22 cellular contexts compared by ENCODE assay signal in the genomic region with DNA sequence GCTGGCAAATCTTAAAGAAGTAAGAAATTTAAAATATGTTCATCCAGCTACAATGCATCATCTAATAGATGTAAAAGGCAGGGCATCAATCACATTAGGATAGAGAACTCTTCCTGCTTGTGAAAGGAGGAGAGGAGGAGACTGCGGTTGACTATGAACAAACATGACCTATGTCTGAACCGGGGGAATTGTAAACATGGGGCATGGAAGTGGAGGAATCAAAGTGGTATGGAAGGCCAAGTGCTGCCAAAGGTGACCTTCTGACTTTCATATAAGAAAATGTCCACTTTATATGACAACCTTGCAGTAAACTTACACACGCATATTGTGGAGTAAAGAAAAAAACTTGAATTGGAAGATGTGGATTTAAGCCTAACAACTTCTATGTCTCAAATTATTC. TPM values are rescaled to one million over a fixed set of nuclear protein-coding genes. Genes with fewer than 3 reads are reported as not detected.
A peak's percentile ranks its signal among the peaks of the same experiment; 100 is the strongest.
DNase-seq lines count a peak whose midpoint lies in the region; ATAC-seq, FAIRE-seq and TF ChIP-seq lines count a peak whose summit lies in the region.
"Had no signal": no experiment of that assay in that cellular context is flagged by ENCODE, and none has a peak within 500 bp of the region (broad histone marks: within the 10 kb centered on the region; RNA-seq: fewer than 3 reads in every experiment).

No MANE protein-coding gene starts in this region.

- H3K9me3 Mint-ChIP-seq in glutamatergic neuron (ENCODE audit: unreplicated experiment), result peaks cover 1% of the 10 kb centered on the region
- H3K9me3 Mint-ChIP-seq: GM23338 had no signal

- H3K27ac Mint-ChIP-seq in glutamatergic neuron (ENCODE audit: unreplicated experiment), result no peak overlapping the region
- H3K27ac Mint-ChIP-seq: B cell, GM23338 had no signal

- H3K4me2 ChIP-seq in HepG2 (ENCODE audit: low read depth, low read length) (no peak overlapping the region), PC-3 (ENCODE audit: low read length) (no peak overlapping the region)
- H3K4me2 ChIP-seq: GM23338 had no signal

- H3K27me3 Mint-ChIP-seq in glutamatergic neuron (ENCODE audit: unreplicated experiment), result no peaks in the 10 kb centered on the region
- H3K27me3 Mint-ChIP-seq: B cell had no signal

- H3K27ac ChIP-seq in HepG2 (ENCODE audit: extremely low read length, insufficient read depth, low read length) (no peak overlapping the region), right lobe of liver (no peak overlapping the region), PC-3 (ENCODE audit: low read length) (no peak overlapping the region)
- H3K27ac ChIP-seq: HL-60 had no signal

- H3K36me3 ChIP-seq in HepG2 (replicated peaks in 1 of 2; ENCODE audit: control insufficient read depth in 1 of 2, insufficient read depth in 2 of 2, low read length in 2 of 2), result no peaks in the 10 kb centered on the region
- no peaks in the 10 kb centered on the region for H3K36me3 ChIP-seq in right lobe of liver
- no peaks in the 10 kb centered on the region for H3K36me3 ChIP-seq in PC-3 (ENCODE audit: low read depth, low read length)

- H4K20me1 ChIP-seq in HepG2 (ENCODE audit: insufficient read depth, low read length), result no peaks in the 10 kb centered on the region
- no peaks in the 10 kb centered on the region for H4K20me1 ChIP-seq in PC-3 (ENCODE audit: low read length)

- in situ Hi-C loops in HepG2 (cut with HindIII; ENCODE audit: extremely low pct_ligation_motif_present, low pct_unique_long_range_greater_than_20kb), result no loop called here

- intact Hi-C loops in HepG2 (cut with micrococcal nuclease; ENCODE audit: unreplicated experiment) (no loop called here), right lobe of liver (cut with DNase I) (no loop called here), PC-3 (cut with micrococcal nuclease) (no loop called here)

- TF ChIP-seq POLR2A in HepG2 (IDR thresholded peaks at IDR 0.05; ENCODE audit: insufficient read depth in 1 of 2, low read depth in 2 of 2, low read length in 2 of 2) (no peak), right lobe of liver (IDR thresholded peaks at IDR 0.05) (no peak)

- no peaks in the 10 kb centered on the region for H3K9me2 ChIP-seq in PC-3 (replicated peaks; ENCODE audit: low read length)

- H3K27me3 ChIP-seq in HepG2 (ENCODE audit: control insufficient read depth in 1 of 2, insufficient read depth in 2 of 2, low read length in 2 of 2), result no peaks in the 10 kb centered on the region
- no peaks in the 10 kb centered on the region for H3K27me3 ChIP-seq in right lobe of liver
- no peaks in the 10 kb centered on the region for H3K27me3 ChIP-seq in PC-3 (ENCODE audit: low read length)

- H2AFZ ChIP-seq in HepG2 (ENCODE audit: low read length), result no peak overlapping the region
- no peak overlapping the region for H2AFZ ChIP-seq in PC-3 (ENCODE audit: low read length)
- H2AFZ ChIP-seq: GM23338 had no signal

- H3K4me3 Mint-ChIP-seq in glutamatergic neuron (ENCODE audit: unreplicated experiment), result no peak overlapping the region
- H3K4me3 Mint-ChIP-seq: B cell, GM23338 had no signal

- no peak for TF ChIP-seq EP300 in HepG2 (IDR thresholded peaks at IDR 0.05; ENCODE audit: low read depth in 2 of 2, low read length in 2 of 2)
- no peak for TF ChIP-seq EP300 in HepG2 (CRISPR knock-in tag; IDR thresholded peaks at IDR 0.05; ENCODE audit: borderline replicate concordance)

- 3% methylated on average over 3 of the region's 3 CpGs for WGBS in HepG2 (ENCODE audit: low lambda C conversion rate)
- 33% methylated on average over 3 of the region's 3 CpGs for WGBS in right lobe of liver (ENCODE audit: insufficient coverage, low coverage, low lambda C conversion rate, missing lambda C conversion rate)

- no peaks in the 10 kb centered on the region for H3K36me3 Mint-ChIP-seq in glutamatergic neuron (ENCODE audit: unreplicated experiment)

- TF ChIP-seq CTCF in HepG2 (CRISPR knock-in tag; IDR thresholded peaks at IDR 0.05) (no peak), right lobe of liver (IDR thresholded peaks at IDR 0.05) (no peak), PC-3 (conservative IDR thresholded peaks at IDR 0.05; ENCODE audit: low read depth, low read length) (no peak), glutamatergic neuron (IDR thresholded peaks at IDR 0.05; ENCODE audit: partially characterized antibody, unreplicated experiment) (no peak)

- no TSS peak for BruUV-seq in HepG2 (replicated peaks; lab: Mats Ljungman, UMichigan)
- no TSS peak for BruUV-seq in PC-3 (replicated peaks; lab: Mats Ljungman, UMichigan)

- CTCF ChIA-PET in HepG2 (lab: Yijun Ruan, JAX; ENCODE audit: low intra/inter-chr PET ratio, low total read pairs) (no interaction called here), PC-3 (lab: Charles Lee) (no interaction called here)

- no peak for TF ChIP-seq RAD21 in HepG2 (CRISPR knock-in tag; IDR thresholded peaks at IDR 0.05)

- H3K79me2 ChIP-seq in HepG2 (ENCODE audit: insufficient read depth, low read length), result no peaks in the 10 kb centered on the region
- no peaks in the 10 kb centered on the region for H3K79me2 ChIP-seq in PC-3 (ENCODE audit: low read length)

- H3K9me3 ChIP-seq in HepG2 (ENCODE audit: low read length) (no peaks in the 10 kb centered on the region), right lobe of liver (no peaks in the 10 kb centered on the region), PC-3 (ENCODE audit: low read length) (no peaks in the 10 kb centered on the region)

- no peak for FAIRE-seq in HepG2 (lab: Jason Lieb, UNC)
- FAIRE-seq: A204.1, GM18507 had no signal

- POLR2A ChIA-PET in HepG2 (lab: Yijun Ruan, JAX), result no interaction called here
- POLR2A ChIA-PET in PC-3 (lab: Charles Lee; ENCODE audit: unreplicated experiment), result no interaction called here

- H3K4me1 ChIP-seq in HepG2 (ENCODE audit: insufficient read depth, low read length), result peaks cover 6% of the 10 kb centered on the region
- H3K4me1 ChIP-seq in right lobe of liver, result no peaks in the 10 kb centered on the region
- H3K4me1 ChIP-seq in PC-3 (ENCODE audit: insufficient read depth, low read length), result no peaks in the 10 kb centered on the region

- DNase-seq in HepG2 (ENCODE audit: low spot score) (peak; percentile 50), right lobe of liver (no peak), HT-29 (ENCODE audit: low spot score) (peak; percentile 83), PC-3 (peak; percentile 28), glutamatergic neuron (no peak), T-helper 2 cell (no peak), SK-N-DZ (ENCODE audit: low spot score) (no peak)
- DNase-seq: DND-41, HCEC 1CT, KG1, NCI-H1092 treated with DMSO at 0.1 percent for 48 hours, NCI-H1436 treated with DMSO at 0.1 percent for 48 hours, NCI-H2029 treated with DMSO at 0.1 percent for 48 hours, NCI-H226, NCI-H524 treated with DMSO at 0.1 percent for 48 hours, SHP77 treated with DMSO at 0.1 percent for 48 hours had no signal

- H3F3A ChIP-seq in PC-3 (ENCODE audit: low read length, unreplicated experiment), result no peaks in the 10 kb centered on the region

- H3K9ac ChIP-seq in HepG2 (ENCODE audit: insufficient read depth, low read depth, low read length) (no peak overlapping the region), PC-3 (ENCODE audit: low read length) (no peak overlapping the region)

- H3K4me3 ChIP-seq in HepG2 (replicated peaks in 1 of 3; ENCODE audit: insufficient read depth in 1 of 3, low read depth in 2 of 3, low read length in 3 of 3), result no peak overlapping the region
- H3K4me3 ChIP-seq in right lobe of liver, result no peak overlapping the region
- H3K4me3 ChIP-seq in PC-3 (ENCODE audit: low read length), result no peak overlapping the region
- H3K4me3 ChIP-seq: GM23338 had no signal

- H3K4me1 Mint-ChIP-seq in glutamatergic neuron (ENCODE audit: low read depth, unreplicated experiment), result peaks cover 5% of the 10 kb centered on the region
- H3K4me1 Mint-ChIP-seq: B cell, GM23338 had no signal

- ATAC-seq in HepG2, result peak; percentile 53; the same call in 2 of the 3 replicates
- ATAC-seq in right lobe of liver, result no peak
- ATAC-seq in PC-3, result no peak
- ATAC-seq: GM23338, SK-N-SH treated with all-trans-retinoic acid at 6 μM for 48 hours had no signal

TF ChIP-seq in HepG2, 621 proteins besides CTCF, POLR2A, EP300 and RAD21 (continues in another document):
- no peak for TF ChIP-seq MAZ (IDR thresholded peaks at IDR 0.05; ENCODE audit: borderline replicate concordance, low read depth, low read length)
- no peak for TF ChIP-seq MAZ (CRISPR knock-in tag; IDR thresholded peaks at IDR 0.05; ENCODE audit: low read depth)
- no peak for TF ChIP-seq RCOR2 (CRISPR knock-in tag; IDR thresholded peaks at IDR 0.05)
- TF ChIP-seq, protein P1, sequence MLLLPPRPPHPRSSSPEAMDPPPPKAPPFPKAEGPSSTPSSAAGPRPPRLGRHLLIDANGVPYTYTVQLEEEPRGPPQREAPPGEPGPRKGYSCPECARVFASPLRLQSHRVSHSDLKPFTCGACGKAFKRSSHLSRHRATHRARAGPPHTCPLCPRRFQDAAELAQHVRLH (CRISPR knock-in tag; IDR thresholded peaks at IDR 0.05; ENCODE audit: borderline replicate concordance, low read depth), result no peak

RNA-seq across cellular contexts. Expression of a gene that starts 20.0 kb away (rescaled TPM):
- not detected in 2 replicates for total RNA-seq in HepG2 (2016; rRNA removed; fragmentation: Illumina TruSeq; extraction: Trizol)
- total RNA-seq in HepG2 (2016; cell fraction: cytosol; rRNA removed; fragmentation: Illumina TruSeq; extraction: Trizol; ENCODE audit: low read depth), result not detected in 2 replicates
- total RNA-seq in HepG2 (2016; cell fraction: insoluble cytoplasmic fraction; rRNA removed; fragmentation: Illumina TruSeq; extraction: Trizol), result not detected in 2 replicates
- total RNA-seq in HepG2 (2016; cell fraction: membrane; rRNA removed; fragmentation: Illumina TruSeq; extraction: Trizol), result not detected in 2 replicates
- not detected in 2 replicates for total RNA-seq in HepG2 (2016; cell fraction: nucleus; rRNA removed; fragmentation: Illumina TruSeq; extraction: Trizol)
- not detected in 2 replicates for polyA plus RNA-seq in HepG2 (2011; rRNA removed)
- not detected in 2 replicates for polyA plus RNA-seq in HepG2 (2011; cell fraction: cytosol; rRNA removed)
- not detected in 2 replicates for polyA plus RNA-seq in HepG2 (2011; cell fraction: nucleus; rRNA removed)
- polyA plus RNA-seq in HepG2 (2012), result not detected in 2 replicates
- not detected in 2 replicates for polyA plus RNA-seq in HepG2 (2016; cell fraction: cytosol; fragmentation: Illumina TruSeq; extraction: Trizol; ENCODE audit: low read depth)
- polyA plus RNA-seq in HepG2 (2016; cell fraction: insoluble cytoplasmic fraction; fragmentation: Illumina TruSeq; extraction: Trizol; ENCODE audit: low read depth), result not detected in 2 replicates
- polyA plus RNA-seq in HepG2 (2016; cell fraction: membrane; fragmentation: Illumina TruSeq; extraction: Trizol; ENCODE audit: low read depth), result not detected in 2 replicates
- not detected in 2 replicates for polyA plus RNA-seq in HepG2 (2016; cell fraction: nucleus; fragmentation: Illumina TruSeq; extraction: Trizol; ENCODE audit: insufficient read depth, low read depth)
- under 0.01 TPM in 2 replicates for polyA minus RNA-seq in HepG2 (2011; rRNA and poly(A)+ RNA removed; ENCODE audit: low replicate concordance)
- not detected in 2 replicates for polyA minus RNA-seq in HepG2 (2011; cell fraction: cytosol; rRNA and poly(A)+ RNA removed)
- not detected in 2 replicates for polyA minus RNA-seq in HepG2 (2011; cell fraction: nucleus; rRNA and poly(A)+ RNA removed)
- total RNA-seq in right lobe of liver, result 10 to 100 TPM in 1 of 6 experiments, 1 to 10 TPM in 5; 3.3 to 12.1 (median 4.9) TPM
- 0.10 and 0.16 TPM in 2 replicates for total RNA-seq in HT-29 (2014; rRNA removed; shearing (Covaris generic))
- total RNA-seq in PC-3 (2014; rRNA removed), result 1.3 and 1.6 TPM in 2 replicates
- 1.9 TPM for total RNA-seq in glutamatergic neuron (ENCODE audit: unreplicated experiment)
- polyA plus RNA-seq in SK-N-DZ (2014; cell fraction: cytosol; rRNA removed), result 18.0 and 25.8 TPM in 2 replicates
- 13.8 and 16.7 TPM in 2 replicates for polyA plus RNA-seq in SK-N-DZ (2014; cell fraction: nucleus; rRNA removed)

Comparison
In these comparisons a context has a peak if more than half of its experiments do, and no peak if none do; other contexts are left out.
1. DNase-seq: peak in HepG2 (single experiment), HT-29 (single experiment) and PC-3 (single experiment); none in right lobe of liver (0 of 3), glutamatergic neuron (single experiment), T-helper 2 cell (0 of 5) and SK-N-DZ (single experiment).